ENCODE assay signal across 8 cellular contexts in the genomic region with DNA sequence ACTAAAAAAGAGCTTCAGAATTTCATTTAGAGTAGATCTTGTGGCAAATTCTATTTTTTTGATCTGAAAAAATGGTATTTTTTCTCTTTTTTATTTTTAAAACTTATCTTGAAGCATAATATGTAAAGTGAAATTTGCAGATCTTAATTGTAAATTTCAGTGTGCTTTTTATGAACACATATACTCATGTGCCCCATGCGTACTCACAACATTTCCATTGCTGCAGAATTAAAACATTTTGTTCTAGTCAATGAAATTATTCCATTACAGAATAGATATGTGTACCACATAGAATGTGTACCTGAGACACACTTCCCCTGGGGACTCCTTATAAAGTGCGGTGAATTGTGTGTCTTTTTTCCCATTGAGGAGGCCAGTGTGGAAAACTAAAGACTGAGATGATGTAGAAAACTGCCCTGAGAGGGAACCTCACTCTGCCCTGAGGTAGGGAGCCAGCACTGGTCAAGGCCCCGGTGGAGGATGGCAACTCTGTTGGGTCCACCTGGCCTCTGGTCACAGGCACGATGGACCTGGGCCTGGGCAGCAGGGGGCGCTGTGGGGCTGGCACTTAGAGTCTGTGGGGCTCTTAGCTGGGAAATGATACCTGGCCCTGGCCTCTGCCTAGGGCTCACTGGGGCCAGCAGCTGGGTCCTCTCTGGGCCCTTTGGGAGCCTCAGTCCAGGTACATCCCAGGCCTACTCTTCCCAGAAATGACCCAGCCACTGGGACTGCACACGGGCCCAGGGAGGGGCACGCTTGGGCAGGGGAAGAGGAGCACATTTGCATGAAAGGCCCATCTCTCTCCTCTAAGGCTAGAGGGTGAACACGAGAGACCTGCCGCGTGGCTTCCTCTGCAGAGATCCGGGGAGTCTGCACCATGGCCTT.
DNase-seq lines count a peak whose midpoint lies in the region; ATAC-seq, FAIRE-seq and TF ChIP-seq lines count a peak whose summit lies in the region.

No MANE protein-coding gene starts in this region.

- CTCF ChIA-PET in endothelial cell of umbilical vein (lab: Charles Lee): interaction anchor here (0.7 to 2.9 kb wide), 13 partner anchors 10 to 88 kb away, joined by 3 to 14 read pairs (median 7); no protein-coding TSS in a partner anchor

- no TSS peak for BruUV-seq in endothelial cell of umbilical vein (replicated peaks; lab: Mats Ljungman, UMichigan)

- H3K36me3 ChIP-seq in Karpas-422 (ENCODE audit: insufficient read depth, low read length) (no peaks in the 10 kb centered on the region), endothelial cell of umbilical vein (ENCODE audit: control insufficient read depth in 2 of 2, extremely low read depth in 1 of 2, insufficient read depth in 2 of 2, low read length in 2 of 2) (no peaks in the 10 kb centered on the region), tibial artery (no peaks in the 10 kb centered on the region)

- dilution Hi-C loops in endothelial cell of umbilical vein (cut with MboI; ENCODE audit: extremely low pct_ligation_motif_present, low sequenced_read_pairs): no loop called here

- H3K27ac ChIP-seq in Karpas-422 (ENCODE audit: low read length) (peak overlapping the region; percentile 95), endothelial cell of umbilical vein (ENCODE audit: insufficient read depth, low read depth, low read length) (no peak overlapping the region), tibial artery (peak overlapping the region in 1 of 2 donors; percentile 74)

- no peaks in the 10 kb centered on the region for H4K20me1 ChIP-seq in Karpas-422 (ENCODE audit: insufficient read depth, low read depth, low read length)
- H4K20me1 ChIP-seq in endothelial cell of umbilical vein (replicated peaks; ENCODE audit: control insufficient read depth, extremely low read depth, insufficient read depth, low read length): no peaks in the 10 kb centered on the region

- peak overlapping the region; percentile 78 for H3K4me2 ChIP-seq in Karpas-422 (ENCODE audit: low read depth, low read length, poor library complexity, severe bottlenecking)
- no peak overlapping the region for H3K4me2 ChIP-seq in endothelial cell of umbilical vein (ENCODE audit: insufficient read depth, low read length)

- H2AFZ ChIP-seq in Karpas-422 (ENCODE audit: low read length) (peak overlapping the region; percentile 9; the same call in 1 of the 2 replicates), endothelial cell of umbilical vein (ENCODE audit: low read depth, low read length) (no peak overlapping the region)

- no peaks in the 10 kb centered on the region for H3K9me1 ChIP-seq in endothelial cell of umbilical vein (replicated peaks; ENCODE audit: control insufficient read depth, extremely low read depth, insufficient read depth, low read length)

- H3K4me3 Mint-ChIP-seq in naive B cell: peak overlapping the region in 1 of 8 donors; percentile 66

- H3K36me3 Mint-ChIP-seq in naive B cell: no peaks in the 10 kb centered on the region

- peak overlapping the region in 2 of 6 donors; percentile 44 to 49 for H3K27ac Mint-ChIP-seq in naive B cell

- H3K9me3 ChIP-seq in Karpas-422 (ENCODE audit: low read length): no peaks in the 10 kb centered on the region
- H3K9me3 ChIP-seq in endothelial cell of umbilical vein (replicated peaks; ENCODE audit: control insufficient read depth, insufficient read depth, low read length): no peaks in the 10 kb centered on the region
- no peaks in the 10 kb centered on the region for H3K9me3 ChIP-seq in tibial artery

- POLR2A ChIA-PET in endothelial cell of umbilical vein (lab: Charles Lee): no interaction called here

- ATAC-seq in naive B cell (ENCODE audit: low read depth in 2 of 2): peak; percentile 74 to 78
- no peak for ATAC-seq in GM18858 (IDR thresholded peaks at IDR 0.05; ENCODE audit: unreplicated experiment)

- H3K4me1 ChIP-seq in Karpas-422 (ENCODE audit: low read length): peaks cover 59% of the 10 kb centered on the region
- no peaks in the 10 kb centered on the region for H3K4me1 ChIP-seq in endothelial cell of umbilical vein (ENCODE audit: control insufficient read depth, extremely low read depth, insufficient read depth, low read length)
- H3K4me1 ChIP-seq in tibial artery: peaks cover 0 to 6% (median 3%) of the 10 kb centered on the region in 4 donors

- no peak for TF ChIP-seq POLR2A in endothelial cell of umbilical vein (IDR thresholded peaks at IDR 0.05; ENCODE audit: low read depth, low read length)

- intact Hi-C loops in endothelial cell of umbilical vein (cut with micrococcal nuclease) (no loop called here), tibial artery (cut with DNase I; ENCODE audit: low total_unique reads) (no loop called here)

- H3K79me2 ChIP-seq in Karpas-422 (ENCODE audit: low read length): no peaks in the 10 kb centered on the region
- H3K79me2 ChIP-seq in endothelial cell of umbilical vein (ENCODE audit: control insufficient read depth, insufficient read depth, low read length): no peaks in the 10 kb centered on the region

- H3K4me3 ChIP-seq in Karpas-422 (ENCODE audit: low read length): peak overlapping the region; percentile 53
- H3K4me3 ChIP-seq in endothelial cell of umbilical vein (replicated peaks in 1 of 3; ENCODE audit: insufficient read depth in 1 of 3, low read depth in 1 of 3, low read length in 3 of 3): no peak overlapping the region
- H3K4me3 ChIP-seq in tibial artery: no peak overlapping the region

- H3K27me3 Mint-ChIP-seq in naive B cell: peaks cover 0 to 4% (median 0%) of the 10 kb centered on the region in 3 donors

- no peak for FAIRE-seq in endothelial cell of umbilical vein (lab: Jason Lieb, UNC)

- no peaks in the 10 kb centered on the region for H3K9me2 ChIP-seq in Karpas-422 (replicated peaks; ENCODE audit: insufficient read depth, low read length)

- peaks cover 0 to 1% (median 0%) of the 10 kb centered on the region in 7 donors for H3K9me3 Mint-ChIP-seq in naive B cell

- peak overlapping the region; percentile 67 for H3K9ac ChIP-seq in Karpas-422 (ENCODE audit: low read length)
- H3K9ac ChIP-seq in endothelial cell of umbilical vein (replicated peaks; ENCODE audit: extremely low read depth, insufficient read depth, low read length): no peak overlapping the region

- no peaks in the 10 kb centered on the region for H3K27me3 ChIP-seq in Karpas-422 (ENCODE audit: low read length)
- H3K27me3 ChIP-seq in endothelial cell of umbilical vein (ENCODE audit: control insufficient read depth in 2 of 2, insufficient read depth in 2 of 2, low read length in 2 of 2): peaks cover 17 to 19% of the 10 kb centered on the region in 2 experiments
- peaks cover 0 to 18% of the 10 kb centered on the region in 2 donors for H3K27me3 ChIP-seq in tibial artery

- peaks cover 26 to 37% (median 33%) of the 10 kb centered on the region in 3 donors for H3K4me1 Mint-ChIP-seq in naive B cell

- DNase-seq in NCI-H1436 (lab: John Stamatoyannopoulos, UW): peak; percentile 34
- no peak for DNase-seq in NCI-H1436 treated with DMSO at 0.1 percent for 48 hours (lab: John Stamatoyannopoulos, UW)
- peak; percentile 96 for DNase-seq in Karpas-422
- peak; percentile 81 for DNase-seq in activated CD4-positive, alpha-beta T cell treated with anti-CD3 and anti-CD28 coated beads for 48 hours
- peak; percentile 20 for DNase-seq in endothelial cell of umbilical vein (ENCODE audit: low read depth, low spot score)
- peak; percentile 55 for DNase-seq in naive B cell
- DNase-seq in tibial artery: peak in 1 of 2 donors; percentile 43

- TF ChIP-seq CTCF in endothelial cell of umbilical vein (IDR thresholded peaks at IDR 0.05; ENCODE audit: extremely low read depth in 1 of 2, insufficient read depth in 1 of 2, low read depth in 1 of 2, low read length in 2 of 2) (peak; percentile 78 to 88), tibial artery (IDR thresholded peaks at IDR 0.05) (peak; percentile 43 to 47)

TF ChIP-seq in endothelial cell of umbilical vein, 7 proteins besides CTCF, POLR2A, EP300 and RAD21:
- TF ChIP-seq, protein P1, sequence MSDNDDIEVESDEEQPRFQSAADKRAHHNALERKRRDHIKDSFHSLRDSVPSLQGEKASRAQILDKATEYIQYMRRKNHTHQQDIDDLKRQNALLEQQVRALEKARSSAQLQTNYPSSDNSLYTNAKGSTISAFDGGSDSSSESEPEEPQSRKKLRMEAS (IDR thresholded peaks at IDR 0.05; ENCODE audit: insufficient read depth, insufficient read length): no peak
- no peak for TF ChIP-seq GATA2 (IDR thresholded peaks at IDR 0.05; ENCODE audit: insufficient read depth, insufficient read length, low read depth, low read length)
- TF ChIP-seq POLR2AphosphoS5 (IDR thresholded peaks at IDR 0.05; ENCODE audit: insufficient read depth, low read depth, low read length): no peak
- TF ChIP-seq JUN (IDR thresholded peaks at IDR 0.05; ENCODE audit: borderline replicate concordance, insufficient read depth, insufficient read length, low read depth): no peak
- TF ChIP-seq EZH2 (IDR thresholded peaks at IDR 0.05; ENCODE audit: borderline replicate concordance, low read depth, low read length, severe bottlenecking): no peak
- no peak for TF ChIP-seq FOS (IDR thresholded peaks at IDR 0.05; ENCODE audit: borderline replicate concordance, insufficient read depth, low read length)
- TF ChIP-seq MYC (IDR thresholded peaks at IDR 0.05; ENCODE audit: low read depth, low read length): no peak
